Comparison of ENCODE assay signal across 1 cellular context in genomic region chr2:240362826-240363717, GRCh38.
TF ChIP-seq lines count a peak whose summit lies in the region.

No MANE protein-coding gene starts in this region.

TF ChIP-seq in HepG2, 621 proteins besides CTCF, POLR2A, EP300 and RAD21 (continued from another document):
- TF ChIP-seq ZNF691 (CRISPR knock-in tag; IDR thresholded peaks at IDR 0.05; ENCODE audit: borderline replicate concordance, low read depth) (no peak), BORCS8-MEF2B (CRISPR knock-in tag; IDR thresholded peaks at IDR 0.05) (no peak), ZMAT5 (CRISPR knock-in tag; IDR thresholded peaks at IDR 0.05; ENCODE audit: borderline replicate concordance, low read depth) (no peak), ZNF274 (CRISPR knock-in tag; IDR thresholded peaks at IDR 0.05) (no peak), EZH2 (conservative IDR thresholded peaks at IDR 0.05; ENCODE audit: low read depth, low read length) (no peak)
- TF ChIP-seq, protein P1, sequence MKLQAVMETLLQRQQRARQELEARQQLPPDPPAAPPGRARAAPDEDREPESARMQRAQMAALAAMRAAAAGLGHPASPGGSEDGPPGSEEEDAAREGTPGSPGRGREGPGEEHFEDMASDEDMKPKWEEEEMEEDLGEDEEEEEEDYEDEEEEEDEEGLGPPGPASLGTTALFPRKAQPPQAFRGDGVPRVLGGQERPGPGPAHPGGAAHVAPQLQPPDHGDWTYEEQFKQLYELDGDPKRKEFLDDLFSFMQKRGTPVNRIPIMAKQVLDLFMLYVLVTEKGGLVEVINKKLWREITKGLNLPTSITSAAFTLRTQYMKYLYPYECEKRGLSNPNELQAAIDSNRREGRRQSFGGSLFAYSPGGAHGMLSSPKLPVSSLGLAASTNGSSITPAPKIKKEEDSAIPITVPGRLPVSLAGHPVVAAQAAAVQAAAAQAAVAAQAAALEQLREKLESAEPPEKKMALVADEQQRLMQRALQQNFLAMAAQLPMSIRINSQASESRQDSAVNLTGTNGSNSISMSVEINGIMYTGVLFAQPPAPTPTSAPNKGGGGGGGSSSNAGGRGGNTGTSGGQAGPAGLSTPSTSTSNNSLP (IDR thresholded peaks at IDR 0.05; ENCODE audit: low read depth, low read length) = no peak
